In the genomic region with DNA sequence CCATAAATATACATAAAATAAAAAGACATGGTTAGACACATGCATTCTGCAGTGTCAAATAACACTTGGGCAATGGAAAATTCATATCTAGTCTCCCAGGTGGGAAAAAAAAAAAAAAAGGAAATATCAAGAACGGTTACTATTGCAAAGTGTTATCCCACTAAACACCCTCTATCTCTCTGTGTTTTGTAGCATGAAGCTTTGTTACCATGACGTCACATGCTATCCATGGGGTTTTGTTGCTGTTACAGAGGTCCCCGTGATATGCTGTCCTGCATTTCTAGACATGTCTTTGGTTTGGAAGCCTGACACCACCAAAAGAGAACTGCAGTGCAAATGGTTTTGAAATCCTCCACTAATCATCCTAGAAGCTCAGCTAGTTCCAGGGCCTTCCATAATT, we compare ENCODE assay signal across 9 cellular contexts. TPM values are rescaled to one million over a fixed set of nuclear protein-coding genes. Genes with fewer than 3 reads are reported as not detected.
"Had no signal": no experiment of that assay in that cellular context is flagged by ENCODE, and none has a peak within 500 bp of the region (broad histone marks: within the 10 kb centered on the region; RNA-seq: fewer than 3 reads in every experiment).

No MANE protein-coding gene starts in this region.

- ATAC-seq: K562 had no signal

- H3K27ac ChIP-seq: GM23248, HL-60 had no signal

- H3K4me3 ChIP-seq: GM23248, K562 had no signal

- H3K4me3 Mint-ChIP-seq: H9 had no signal

- H2AFZ ChIP-seq: GM23248 had no signal

- H3K9ac ChIP-seq: GM23248 had no signal

- DNase-seq: GM23248, GOT3, H9, HCEC 1CT, IMR-90, KG1 had no signal

- FAIRE-seq: H54, K562 had no signal

RNA-seq across cellular contexts. Expression of gene TLR3, which starts 50.7 kb away (rescaled TPM):
- total RNA-seq: K562 had no signal
